In genomic region chr7:74267756-74268565, GRCh38 we compare ENCODE assay signal across 24 cellular contexts. TPM values are rescaled to one million over a fixed set of nuclear protein-coding genes. Genes with fewer than 3 reads are reported as not detected.
DNase-seq lines count a peak whose midpoint lies in the region; ATAC-seq and TF ChIP-seq lines count a peak whose summit lies in the region.
"Had no signal": no experiment of that assay in that cellular context is flagged by ENCODE, and none has a peak within 500 bp of the region (broad histone marks: within the 10 kb centered on the region; RNA-seq: fewer than 3 reads in every experiment).

No MANE protein-coding gene starts in this region.

- H2AK5ac ChIP-seq in IMR-90 (ENCODE audit: low read depth, low read length) = peak overlapping the region; percentile 36; the same call in 1 of the 2 replicates

- peaks cover 3% of the 10 kb centered on the region; the same call in 1 of the 2 replicates for H4K20me1 ChIP-seq in IMR-90 (ENCODE audit: insufficient read depth, low read length)

- WGBS in IMR-90 (ENCODE audit: extremely low coverage in 2 of 2, insufficient read length in 1 of 2), 2 experiments = 87% methylated on average over 4 of the region's 13 CpGs; no CpG with 5 or more reads in 1 of the 2 experiments

- peak overlapping the region; percentile 39 for H2BK20ac ChIP-seq in IMR-90 (ENCODE audit: low read depth, low read length)

- no peak overlapping the region for H4K8ac ChIP-seq in IMR-90 (ENCODE audit: low read depth in 2 of 2, low read length in 2 of 2)

- H4K91ac ChIP-seq in IMR-90 (ENCODE audit: insufficient read depth, low read depth, low read length) = no peak overlapping the region

- no peaks in the 10 kb centered on the region for H3K79me2 ChIP-seq in parathyroid adenoma

- no peak overlapping the region for H3K18ac ChIP-seq in IMR-90 (ENCODE audit: low read depth, low read length)

- H2BK120ac ChIP-seq in IMR-90 (ENCODE audit: low read depth, low read length) = peak overlapping the region; percentile 26; the same call in 1 of the 2 replicates

- intact Hi-C loops in IMR-90 (cut with micrococcal nuclease) = no loop called here

- H3K9me3 ChIP-seq in IMR-90 (ENCODE audit: control insufficient read depth, insufficient read depth, low read length) (no peaks in the 10 kb centered on the region), parathyroid adenoma (ENCODE audit: control insufficient read depth, low read length) (no peaks in the 10 kb centered on the region)
- H3K9me3 ChIP-seq: BE2C, body of pancreas, colonic mucosa, mucosa of descending colon, right atrium auricular region, SJCRH30, thyroid gland had no signal

- DNase-seq in IMR-90 (no peak), epithelial cell of esophagus (ENCODE audit: low read depth) (peak; percentile 51), omental fat pad (ENCODE audit: low spot score) (no peak)
- no peak for DNase-seq in stimulated activated naive CD4-positive, alpha-beta T cell treated with Interleukin-2 at 50 U/mL for 16 hours (lab: John Stamatoyannopoulos, UW)
- DNase-seq in activated T-cell treated with anti-CD3 and anti-CD28 coated beads, Interleukin-2, amount 50 U/mL, for 1 hour = no peak
- DNase-seq: activated CD8-positive, alpha-beta T cell treated with anti-CD3 and anti-CD28 coated beads for 36 hours; activated naive CD8-positive, alpha-beta T cell treated with anti-CD3 and anti-CD28 coated beads for 36 hours; activated T-cell treated with anti-CD3 and anti-CD28 coated beads, Interleukin-2, amount 50 U/mL, for 72 hours; BE2C; body of pancreas; Calu3; colonic mucosa; Karpas-422; left colon; mucosa of descending colon; NCI-H1092 treated with DMSO at 0.1 percent for 48 hours; nucleus accumbens; OCI-M1; SJCRH30; T-helper 17 cell; thyroid gland had no signal

- CTCF ChIA-PET in IMR-90 (lab: Yijun Ruan, JAX) = interaction anchor here (1.9 kb wide), 1 partner anchor 62 kb away, joined by 5 read pairs; no protein-coding TSS in a partner anchor

- H3K4ac ChIP-seq in IMR-90 (ENCODE audit: low read depth, low read length) = 0 out of 2 replicates have a peak overlapping the region, but pooled peaks have one; percentile 23

- no peak overlapping the region for H4K5ac ChIP-seq in IMR-90 (ENCODE audit: low read depth, low read length)

- H3K27ac ChIP-seq in IMR-90 (ENCODE audit: insufficient read depth, low read length) = no peak overlapping the region
- no peak overlapping the region for H3K27ac ChIP-seq in parathyroid adenoma
- H3K27ac ChIP-seq: body of pancreas, colonic mucosa, right atrium auricular region, SJCRH30, thyroid gland, VCaP had no signal

- H3K4me2 ChIP-seq in IMR-90 (ENCODE audit: low read depth, low read length) = no peak overlapping the region
- no peak overlapping the region for H3K4me2 ChIP-seq in parathyroid adenoma (ENCODE audit: low read length)

- H3K23ac ChIP-seq in IMR-90 (ENCODE audit: low read depth, low read length) = no peak overlapping the region

- no peaks in the 10 kb centered on the region for H3K36me3 ChIP-seq in IMR-90 (ENCODE audit: control insufficient read depth, insufficient read depth, low read length)
- no peaks in the 10 kb centered on the region for H3K36me3 ChIP-seq in parathyroid adenoma (ENCODE audit: control insufficient read depth, insufficient read depth, low read length)
- H3K36me3 ChIP-seq: BE2C, colonic mucosa, right atrium auricular region, SJCRH30, thyroid gland had no signal

- no peak overlapping the region for H2AK9ac ChIP-seq in IMR-90 (replicated peaks; ENCODE audit: low read depth, low read length, poor library complexity)

- no peak overlapping the region for H3K14ac ChIP-seq in IMR-90 (replicated peaks; ENCODE audit: low read depth, low read length)

- peaks cover 6% of the 10 kb centered on the region for H3K4me1 ChIP-seq in IMR-90 (ENCODE audit: control insufficient read depth, insufficient read depth, low read length)
- H3K4me1 ChIP-seq in parathyroid adenoma = no peaks in the 10 kb centered on the region
- H3K4me1 ChIP-seq: body of pancreas had no signal

- H2BK5ac ChIP-seq in IMR-90 (ENCODE audit: low read depth, low read length, poor library complexity, severe bottlenecking) = no peak overlapping the region

- no peak overlapping the region for H3K56ac ChIP-seq in IMR-90 (ENCODE audit: extremely low read depth, insufficient read depth, low read length)

- no peak overlapping the region for H3K4me3 ChIP-seq in IMR-90 (ENCODE audit: insufficient read depth, low read depth, low read length)
- H3K4me3 ChIP-seq in epithelial cell of esophagus (ENCODE audit: low read length) = no peak overlapping the region
- H3K4me3 ChIP-seq in parathyroid adenoma (ENCODE audit: low read depth, low read length) = no peak overlapping the region
- H3K4me3 ChIP-seq: body of pancreas, colonic mucosa, mucosa of descending colon, right atrium auricular region, SJCRH30, thyroid gland had no signal

- no peak for TF ChIP-seq POLR2A in IMR-90 (IDR thresholded peaks at IDR 0.05; ENCODE audit: low read depth, low read length)

- H3K27me3 ChIP-seq in IMR-90 (ENCODE audit: control insufficient read depth, insufficient read depth, low read length) = no peaks in the 10 kb centered on the region
- H3K27me3 ChIP-seq in parathyroid adenoma (ENCODE audit: control insufficient read depth, insufficient read depth, low read length) = no peaks in the 10 kb centered on the region
- H3K27me3 ChIP-seq: BE2C, body of pancreas, colonic mucosa, right atrium auricular region, SJCRH30, thyroid gland had no signal

- no peak overlapping the region for H2BK15ac ChIP-seq in IMR-90 (ENCODE audit: low read depth, low read length)

- POLR2A ChIA-PET in IMR-90 (lab: Charles Lee; ENCODE audit: unreplicated experiment) = interaction anchor here (0.6 to 0.8 kb wide), 3 partner anchors 13 to 303 kb away, joined by 4 to 7 read pairs (median 5); no protein-coding TSS in a partner anchor

- in situ Hi-C loops in IMR-90 (cut with MboI; ENCODE audit: low sequenced_read_pairs) = no loop called here

- ATAC-seq in IMR-90 (ENCODE audit: low read depth) (no peak), omental fat pad (ENCODE audit: low FRiP score) (no peak)
- ATAC-seq: activated CD8-positive, alpha-beta T cell treated with anti-CD3 and anti-CD28 coated beads for 36 hours; activated T-cell treated with anti-CD3 and anti-CD28 coated beads, Interleukin-2, amount 50 U/mL, for 72 hours; body of pancreas; left colon; mucosa of descending colon; T-helper 17 cell had no signal

- dilution Hi-C loops in IMR-90 (cut with HindIII; ENCODE audit: low sequenced_read_pairs, unreplicated experiment) = no loop called here

- TF ChIP-seq RAD21 in IMR-90 (IDR thresholded peaks at IDR 0.05; ENCODE audit: low read length) = no peak

- H2AFZ ChIP-seq in IMR-90 (replicated peaks; ENCODE audit: low read length, poor library complexity) (no peak overlapping the region), parathyroid adenoma (peak overlapping the region; percentile 56)

- BruUV-seq in IMR-90 (replicated peaks; lab: Mats Ljungman, UMichigan) = no TSS peak

- TF ChIP-seq CTCF in IMR-90 (conservative IDR thresholded peaks at IDR 0.05; ENCODE audit: low read depth, low read length) = no peak
- TF ChIP-seq CTCF in epithelial cell of esophagus (IDR thresholded peaks at IDR 0.05; ENCODE audit: insufficient read depth, low read depth, low read length, missing control alignments) = no peak
- no peak for TF ChIP-seq CTCF in parathyroid adenoma (IDR thresholded peaks at IDR 0.05)
- no peak for TF ChIP-seq CTCF in omental fat pad (IDR thresholded peaks at IDR 0.05)

- no peak overlapping the region for H3K9ac ChIP-seq in IMR-90 (ENCODE audit: low read depth, low read length)
- no peak overlapping the region for H3K9ac ChIP-seq in parathyroid adenoma

- peaks cover 4% of the 10 kb centered on the region; the same call in 1 of the 2 replicates for H3K9me1 ChIP-seq in IMR-90 (ENCODE audit: insufficient read depth, low read length)

- no peaks in the 10 kb centered on the region for H3K79me1 ChIP-seq in IMR-90 (ENCODE audit: low read depth in 1 of 2, low read length in 2 of 2)

TF ChIP-seq in IMR-90, 13 proteins besides CTCF, POLR2A, EP300 and RAD21 (continues in another document):
- no peak for TF ChIP-seq CEBPB (IDR thresholded peaks at IDR 0.05; ENCODE audit: low read depth, low read length)
- no peak for TF ChIP-seq RCOR1 (IDR thresholded peaks at IDR 0.05; ENCODE audit: insufficient replicate concordance, low read length)
- TF ChIP-seq SMC3 (IDR thresholded peaks at IDR 0.05; ENCODE audit: low read depth, low read length) = no peak
- no peak for TF ChIP-seq MXI1 (IDR thresholded peaks at IDR 0.05; ENCODE audit: borderline replicate concordance, low read depth, low read length)
- TF ChIP-seq, protein P1, sequence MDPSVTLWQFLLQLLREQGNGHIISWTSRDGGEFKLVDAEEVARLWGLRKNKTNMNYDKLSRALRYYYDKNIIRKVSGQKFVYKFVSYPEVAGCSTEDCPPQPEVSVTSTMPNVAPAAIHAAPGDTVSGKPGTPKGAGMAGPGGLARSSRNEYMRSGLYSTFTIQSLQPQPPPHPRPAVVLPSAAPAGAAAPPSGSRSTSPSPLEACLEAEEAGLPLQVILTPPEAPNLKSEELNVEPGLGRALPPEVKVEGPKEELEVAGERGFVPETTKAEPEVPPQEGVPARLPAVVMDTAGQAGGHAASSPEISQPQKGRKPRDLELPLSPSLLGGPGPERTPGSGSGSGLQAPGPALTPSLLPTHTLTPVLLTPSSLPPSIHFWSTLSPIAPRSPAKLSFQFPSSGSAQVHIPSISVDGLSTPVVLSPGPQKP (IDR thresholded peaks at IDR 0.05; ENCODE audit: borderline replicate concordance, low read depth, low read length) = no peak
- TF ChIP-seq RFX5 (IDR thresholded peaks at IDR 0.05; ENCODE audit: low read depth, low read length) = no peak
- TF ChIP-seq NFE2L2 (IDR thresholded peaks at IDR 0.05; ENCODE audit: low read depth, low read length) = no peak
- no peak for TF ChIP-seq MAFK (IDR thresholded peaks at IDR 0.05; ENCODE audit: low read depth, low read length)

RNA-seq across cellular contexts. Expression of gene RFC2, which starts 13.8 kb away (rescaled TPM):
- total RNA-seq in IMR-90 (2012; rRNA removed) (33.9 and 37.8 TPM in 2 replicates), omental fat pad (10 to 100 TPM; 10.9 to 14.8 (median 12.3) TPM)
- polyA plus RNA-seq in IMR-90 (2012; rRNA removed) = 23.2 and 25.2 TPM in 2 replicates
- 11.9 and 31.1 TPM in 2 replicates for polyA plus RNA-seq in IMR-90 (2012; cell fraction: cytosol; rRNA removed)
- polyA plus RNA-seq in IMR-90 (2012; cell fraction: nucleus; rRNA removed; ENCODE audit: low replicate concordance) = 4.2 and 7.5 TPM in 2 replicates

RNA-seq across cellular contexts. Expression of gene CLIP2, which starts 21.2 kb away (rescaled TPM):
- total RNA-seq in IMR-90 (2012; rRNA removed) = 18.1 and 20.3 TPM in 2 replicates
- polyA plus RNA-seq in IMR-90 (2012; rRNA removed) = 20.7 and 23.3 TPM in 2 replicates
- 14.7 and 18.2 TPM in 2 replicates for polyA plus RNA-seq in IMR-90 (2012; cell fraction: cytosol; rRNA removed)
- 16.4 and 26.3 TPM in 2 replicates for polyA plus RNA-seq in IMR-90 (2012; cell fraction: nucleus; rRNA removed; ENCODE audit: low replicate concordance)
- 10 to 100 TPM in 3 of 4 donors, 1 to 10 TPM in 1; 9.6 to 23.3 (median 16.4) TPM for total RNA-seq in omental fat pad

RNA-seq across cellular contexts. Expression of gene LAT2, which starts 58.2 kb away (rescaled TPM):
- total RNA-seq in IMR-90 (2012; rRNA removed) = under 0.01 and 0.36 TPM in 2 replicates
- polyA plus RNA-seq in IMR-90 (2012; rRNA removed) = 0.50 and 0.77 TPM in 2 replicates
- polyA plus RNA-seq in IMR-90 (2012; cell fraction: cytosol; rRNA removed) = 0.41 and 0.60 TPM in 2 replicates
- polyA plus RNA-seq in IMR-90 (2012; cell fraction: nucleus; rRNA removed; ENCODE audit: low replicate concordance) = 3.3 and 4.1 TPM in 2 replicates
- total RNA-seq in omental fat pad = 10 to 100 TPM in 3 of 4 donors, 1 to 10 TPM in 1; 3.0 to 19.4 (median 16.5) TPM
